ENCODE assay signal across 20 cellular contexts in genomic region chr4:142248946-142249345, GRCh38.
DNase-seq lines count a peak whose midpoint lies in the region; TF ChIP-seq lines count a peak whose summit lies in the region.
"Had no signal": no experiment of that assay in that cellular context is flagged by ENCODE, and none has a peak within 500 bp of the region (broad histone marks: within the 10 kb centered on the region; RNA-seq: fewer than 3 reads in every experiment).

No MANE protein-coding gene starts in this region.

- H3K36me3 Mint-ChIP-seq in HFFc6 (ENCODE audit: low read depth): peaks cover 45% of the 10 kb centered on the region
- H3K36me3 Mint-ChIP-seq in activated naive CD8-positive, alpha-beta T cell treated with anti-CD3 and anti-CD28 coated beads for 36 hours: peaks cover 53% of the 10 kb centered on the region
- H3K36me3 Mint-ChIP-seq: naive B cell had no signal

- no peak for TF ChIP-seq CTCF in HFFc6 (IDR thresholded peaks at IDR 0.05)
- TF ChIP-seq CTCF in astrocyte of the spinal cord (IDR thresholded peaks at IDR 0.05; ENCODE audit: low read depth, low read length): no peak
- TF ChIP-seq CTCF in foreskin fibroblast (IDR thresholded peaks at IDR 0.05; ENCODE audit: low read depth, low read length): no peak

- peaks cover 35% of the 10 kb centered on the region for H3K4me1 Mint-ChIP-seq in HFFc6 (ENCODE audit: low read depth)
- H3K4me1 Mint-ChIP-seq in activated naive CD8-positive, alpha-beta T cell treated with anti-CD3 and anti-CD28 coated beads for 36 hours: no peaks in the 10 kb centered on the region
- H3K4me1 Mint-ChIP-seq: naive B cell had no signal

- H3K9me3 Mint-ChIP-seq in HFFc6: no peaks in the 10 kb centered on the region
- H3K9me3 Mint-ChIP-seq in activated naive CD8-positive, alpha-beta T cell treated with anti-CD3 and anti-CD28 coated beads for 36 hours: peaks cover 4% of the 10 kb centered on the region
- H3K9me3 Mint-ChIP-seq: activated naive CD4-positive, alpha-beta T cell treated with anti-CD3 and anti-CD28 coated beads, Interleukin-2, amount 50 U/mL, for 24 hours had no signal

- peaks cover 5% of the 10 kb centered on the region; the same call in 1 of the 2 replicates for H3K27me3 Mint-ChIP-seq in HFFc6 (ENCODE audit: insufficient read depth)
- H3K27me3 Mint-ChIP-seq in activated naive CD8-positive, alpha-beta T cell treated with anti-CD3 and anti-CD28 coated beads for 36 hours: no peaks in the 10 kb centered on the region
- H3K27me3 Mint-ChIP-seq: activated naive CD4-positive, alpha-beta T cell treated with anti-CD3 and anti-CD28 coated beads, Interleukin-2, amount 50 U/mL, for 24 hours had no signal

- H3K27ac ChIP-seq in substantia nigra (ENCODE audit: low read depth, low read length, poor library complexity, severe bottlenecking): no peak overlapping the region
- H3K27ac ChIP-seq: lower lobe of right lung, stomach, vagina had no signal

- peak; percentile 60 for DNase-seq in AG08395 (ENCODE audit: low spot score)
- DNase-seq in HFFc6: peak; percentile 88
- peak; percentile 79 for DNase-seq in astrocyte of the spinal cord (ENCODE audit: low read depth, low spot score)
- peak; percentile 61 to 73 for DNase-seq in foreskin fibroblast
- DNase-seq in NCI-H1105 treated with DMSO at 0.1 percent for 48 hours (lab: John Stamatoyannopoulos, UW): no peak
- no peak for DNase-seq in activated naive CD8-positive, alpha-beta T cell treated with anti-CD3 and anti-CD28 coated beads for 36 hours
- no peak for DNase-seq in activated naive CD4-positive, alpha-beta T cell treated with Interleukin-2 at 50 U/mL for 16 hours
- no peak for DNase-seq in substantia nigra (lab: John Stamatoyannopoulos, UW)
- DNase-seq: activated CD4-positive, alpha-beta T cell treated with anti-CD3 and anti-CD28 coated beads for 48 hours; AML-193; Calu3; GF-D8; H7; lower lobe of right lung; naive B cell; NCI-H526 treated with DMSO at 0.1 percent for 48 hours; stimulated activated CD4-positive, alpha-beta T cell treated with anti-CD3 and anti-CD28 coated beads, Interleukin-15, amount 100 ng/mL, for 24 hours; stomach had no signal

- in situ Hi-C loops in astrocyte of the spinal cord (cut with HindIII; ENCODE audit: low sequenced_read_pairs): no loop called here

- peak overlapping the region; percentile 93 for H3K27ac Mint-ChIP-seq in HFFc6
- H3K27ac Mint-ChIP-seq in activated naive CD8-positive, alpha-beta T cell treated with anti-CD3 and anti-CD28 coated beads for 36 hours: no peak overlapping the region
- H3K27ac Mint-ChIP-seq: naive B cell had no signal

- peak overlapping the region; percentile 41; the same call in 1 of the 2 replicates for H3K4me3 Mint-ChIP-seq in HFFc6
- no peak overlapping the region for H3K4me3 Mint-ChIP-seq in activated naive CD8-positive, alpha-beta T cell treated with anti-CD3 and anti-CD28 coated beads for 36 hours
- H3K4me3 Mint-ChIP-seq: activated naive CD4-positive, alpha-beta T cell treated with anti-CD3 and anti-CD28 coated beads, Interleukin-2, amount 50 U/mL, for 24 hours; naive B cell had no signal

- no peak overlapping the region for H3K4me3 ChIP-seq in astrocyte of the spinal cord (ENCODE audit: low read depth, low read length)
- no peak overlapping the region for H3K4me3 ChIP-seq in foreskin fibroblast (ENCODE audit: low read depth in 1 of 2, low read length in 2 of 2)
- H3K4me3 ChIP-seq: lower lobe of right lung, stomach, vagina had no signal

Comparison
In these comparisons a context has a peak if more than half of its experiments do, and no peak if none do; other contexts are left out.
1. DNase-seq: peak in AG08395 (single experiment), HFFc6 (single experiment), astrocyte of the spinal cord (single experiment) and foreskin fibroblast (2 of 2); none in NCI-H1105 treated with DMSO at 0.1 percent for 48 hours (single experiment), activated naive CD8-positive, alpha-beta T cell treated with anti-CD3 and anti-CD28 coated beads for 36 hours (single experiment), activated naive CD4-positive, alpha-beta T cell treated with Interleukin-2 at 50 U/mL for 16 hours (single experiment) and substantia nigra (0 of 49).